ENCODE assay signal across 16 cellular contexts in genomic region chr22:38167988-38168407, GRCh38. TPM values are rescaled to one million over a fixed set of nuclear protein-coding genes. Genes with fewer than 3 reads are reported as not detected.
DNase-seq lines count a peak whose midpoint lies in the region; ATAC-seq and TF ChIP-seq lines count a peak whose summit lies in the region.
"Had no signal": no experiment of that assay in that cellular context is flagged by ENCODE, and none has a peak within 500 bp of the region (broad histone marks: within the 10 kb centered on the region; RNA-seq: fewer than 3 reads in every experiment).

No MANE protein-coding gene starts in this region.

- no peak for TF ChIP-seq POLR2A in prostate gland (IDR thresholded peaks at IDR 0.05)

- H3K27ac Mint-ChIP-seq in glutamatergic neuron (ENCODE audit: unreplicated experiment) = peak overlapping the region; percentile 14
- H3K27ac Mint-ChIP-seq: activated naive CD8-positive, alpha-beta T cell treated with anti-CD3 and anti-CD28 coated beads for 36 hours had no signal

- H3K36me3 ChIP-seq in prostate gland = no peaks in the 10 kb centered on the region
- H3K36me3 ChIP-seq: right lobe of liver had no signal

- DNase-seq in DMS79 (lab: John Stamatoyannopoulos, UW) (peak; percentile 75), RWPE1 (ENCODE audit: low spot score) (no peak), glutamatergic neuron (no peak), prostate gland (ENCODE audit: low spot score) (peak; percentile 87), activated gamma-delta T cell (lab: John Stamatoyannopoulos, UW) (no peak), HCEC 1CT (no peak), sciatic nerve (ENCODE audit: low spot score) (no peak)
- DNase-seq: activated naive CD8-positive, alpha-beta T cell treated with anti-CD3 and anti-CD28 coated beads for 36 hours; dermis blood vessel endothelial cell; MV-4-11; NCI-H526; SIG-M5 had no signal

- WGBS in prostate gland = 20% methylated on average over 7 of the region's 7 CpGs

- no peaks in the 10 kb centered on the region for H3K36me3 Mint-ChIP-seq in glutamatergic neuron (ENCODE audit: unreplicated experiment)

- CTCF ChIA-PET in RWPE1 (lab: Yijun Ruan, JAX) = no interaction called here

- H3K27me3 Mint-ChIP-seq in glutamatergic neuron (ENCODE audit: unreplicated experiment) = peaks cover 5% of the 10 kb centered on the region
- H3K27me3 Mint-ChIP-seq: activated naive CD8-positive, alpha-beta T cell treated with anti-CD3 and anti-CD28 coated beads for 36 hours had no signal

- peaks cover 20% of the 10 kb centered on the region for H3K4me1 Mint-ChIP-seq in glutamatergic neuron (ENCODE audit: low read depth, unreplicated experiment)

- no peak for TF ChIP-seq CTCF in RWPE1 (conservative IDR thresholded peaks at IDR 0.05; ENCODE audit: low read depth)
- TF ChIP-seq CTCF in glutamatergic neuron (IDR thresholded peaks at IDR 0.05; ENCODE audit: partially characterized antibody, unreplicated experiment) = no peak
- no peak for TF ChIP-seq CTCF in prostate gland (IDR thresholded peaks at IDR 0.05)

- H3K27ac ChIP-seq in RWPE1 (peak overlapping the region; percentile 90), prostate gland (peak overlapping the region; percentile 81 to 84)

- peak overlapping the region in 1 of 2 donors; percentile 4 for H3K4me3 ChIP-seq in prostate gland
- H3K4me3 ChIP-seq: HAP-1, right lobe of liver had no signal

- no peaks in the 10 kb centered on the region for H3K27me3 ChIP-seq in prostate gland (replicated peaks; ENCODE audit: insufficient read depth)
- H3K27me3 ChIP-seq: right lobe of liver had no signal

- no peaks in the 10 kb centered on the region for H3K9me3 ChIP-seq in prostate gland
- H3K9me3 ChIP-seq: HAP-1, right lobe of liver had no signal

- H3K9me3 Mint-ChIP-seq in glutamatergic neuron (ENCODE audit: unreplicated experiment) = no peaks in the 10 kb centered on the region
- H3K9me3 Mint-ChIP-seq: activated naive CD8-positive, alpha-beta T cell treated with anti-CD3 and anti-CD28 coated beads for 36 hours had no signal

- no peaks in the 10 kb centered on the region for H3K4me1 ChIP-seq in prostate gland (replicated peaks)
- H3K4me1 ChIP-seq: HAP-1 had no signal

- intact Hi-C loops in prostate gland (cut with DNase I) = no loop called here
- intact Hi-C loops in sciatic nerve (cut with DNase I) = loop anchor here (10.0 kb wide), 1 partner anchor 53 kb away; the partner anchor contains the start of gene BAIAP2L2

- ATAC-seq in HG03354 (IDR thresholded peaks at IDR 0.05; ENCODE audit: poor library complexity, severe bottlenecking, unreplicated experiment) = no peak
- no peak for ATAC-seq in sciatic nerve

- POLR2A ChIA-PET in RWPE1 (lab: Yijun Ruan, JAX; ENCODE audit: low non-redundant PET) = no interaction called here

- H3K4me3 Mint-ChIP-seq in glutamatergic neuron (ENCODE audit: unreplicated experiment) = no peak overlapping the region
- H3K4me3 Mint-ChIP-seq: activated naive CD8-positive, alpha-beta T cell treated with anti-CD3 and anti-CD28 coated beads for 36 hours; CD14-positive monocyte had no signal

RNA-seq across cellular contexts. Expression of gene PLA2G6, which starts 13.6 kb away (rescaled TPM):
- total RNA-seq in glutamatergic neuron (ENCODE audit: unreplicated experiment) = 42.2 TPM
- total RNA-seq in prostate gland = 100 to 1,000 TPM in 1 of 2 donors, 10 to 100 TPM in 1; 61.5 to 138 TPM
- 53.7 TPM for total RNA-seq in sciatic nerve

RNA-seq across cellular contexts. Expression of gene MAFF, which starts 33.8 kb away (rescaled TPM):
- total RNA-seq in glutamatergic neuron (ENCODE audit: unreplicated experiment) (1.8 TPM), prostate gland (10 to 100 TPM; 23.6 to 26.0 TPM), sciatic nerve (67.6 TPM)

RNA-seq across cellular contexts. Expression of gene BAIAP2L2, which starts 57.5 kb away (rescaled TPM):
- total RNA-seq in glutamatergic neuron (ENCODE audit: unreplicated experiment) (28.6 TPM), prostate gland (1 to 10 TPM in 1 of 2 donors, under 1 TPM in 1; 0.14 to 5.5 TPM), sciatic nerve (1.6 TPM)
- total RNA-seq: dermis blood vessel endothelial cell had no signal

Comparison
In these comparisons a context has a peak if more than half of its experiments do, and no peak if none do; other contexts are left out.
1. DNase-seq: peak in DMS79 (single experiment) and prostate gland (single experiment); none in RWPE1 (single experiment), glutamatergic neuron (single experiment), activated gamma-delta T cell (single experiment), HCEC 1CT (single experiment) and sciatic nerve (single experiment).